In genomic region chr17:49698005-49698404, GRCh38 we compare ENCODE assay signal across 20 cellular contexts.
"Had no signal": no experiment of that assay in that cellular context is flagged by ENCODE, and none has a peak within 500 bp of the region (broad histone marks: within the 10 kb centered on the region; RNA-seq: fewer than 3 reads in every experiment).

No MANE protein-coding gene starts in this region.

- H3K9me3 Mint-ChIP-seq: activated naive CD4-positive, alpha-beta T cell treated with anti-CD3 and anti-CD28 coated beads, Interleukin-2, amount 50 U/mL, for 24 hours; dendritic cell treated with granulocyte-macrophage colony-stimulating factor and Interleukin-4, amounts not matched to agents 40 ng/mL and 50 ng/mL, for 4 days; stimulated activated memory B cell treated with anti-CD40 and anti-IgM and Interleukin-4, amounts not matched to agents 10 μg/mL and 1 μg/mL and 100 μg/mL, for 72 hours had no signal

- DNase-seq: activated CD4-positive, alpha-beta T cell treated with anti-CD3 and anti-CD28 coated beads for 1 hour; activated CD4-positive, alpha-beta T cell treated with anti-CD3 and anti-CD28 coated beads, Interleukin-2, amount 50 U/mL, for 1 hour; activated CD8-positive, alpha-beta T cell treated with anti-CD3 and anti-CD28 coated beads, Interleukin-2, amount 10 ng/mL, durations not matched to agents 7 days and 5 days; activated gamma-delta T cell treated with Interleukin-2 at 50 U/mL for 16 hours; anterior cingulate cortex; body of pancreas; effector CD4-positive, alpha-beta T cell; erythroblast; foreskin fibroblast; kidney glomerular epithelial cell; retina; stimulated activated CD4-positive, alpha-beta T cell treated with anti-CD3 and anti-CD28 coated beads, Interleukin-2, amount 100 ng/mL, for 24 hours; trophoblast cell; uterus had no signal

- H3K27ac Mint-ChIP-seq: activated CD8-positive, alpha-beta T cell treated with anti-CD3 and anti-CD28 coated beads, Interleukin-2, amount 10 ng/mL, durations not matched to agents 7 days and 5 days; activated naive CD4-positive, alpha-beta T cell treated with anti-CD3 and anti-CD28 coated beads, Interleukin-2, amount 50 U/mL, for 24 hours; dendritic cell treated with granulocyte-macrophage colony-stimulating factor and Interleukin-4, amounts not matched to agents 40 ng/mL and 50 ng/mL, for 4 days; stimulated activated memory B cell treated with anti-CD40 and anti-IgM and Interleukin-4, amounts not matched to agents 10 μg/mL and 1 μg/mL and 100 μg/mL, for 72 hours had no signal

- H3K36me3 ChIP-seq: uterus had no signal

- H3K27ac ChIP-seq: body of pancreas, cardiac muscle cell, hepatocyte, uterus had no signal

- H3K27me3 ChIP-seq: body of pancreas, cardiac muscle cell, hepatocyte, uterus had no signal

- H3K4me1 ChIP-seq: uterus had no signal

- H3K27me3 Mint-ChIP-seq: activated naive CD4-positive, alpha-beta T cell treated with anti-CD3 and anti-CD28 coated beads, Interleukin-2, amount 50 U/mL, for 24 hours; dendritic cell treated with granulocyte-macrophage colony-stimulating factor and Interleukin-4, amounts not matched to agents 40 ng/mL and 50 ng/mL, for 4 days; stimulated activated memory B cell treated with anti-CD40 and anti-IgM and Interleukin-4, amounts not matched to agents 10 μg/mL and 1 μg/mL and 100 μg/mL, for 72 hours had no signal

- ATAC-seq: activated CD8-positive, alpha-beta T cell treated with anti-CD3 and anti-CD28 coated beads, Interleukin-2, amount 10 ng/mL, durations not matched to agents 7 days and 5 days; body of pancreas; stimulated activated memory B cell treated with anti-CD40 and anti-IgM and Interleukin-4, amounts not matched to agents 10 μg/mL and 1 μg/mL and 100 μg/mL, for 72 hours had no signal

- H3K4me3 ChIP-seq: body of pancreas, cardiac muscle cell, hepatocyte, skin epidermis, uterus had no signal

- H3K9me3 ChIP-seq: body of pancreas, uterus had no signal

- H3K4me3 Mint-ChIP-seq: activated CD8-positive, alpha-beta T cell treated with anti-CD3 and anti-CD28 coated beads, Interleukin-2, amount 10 ng/mL, durations not matched to agents 7 days and 5 days; activated naive CD4-positive, alpha-beta T cell treated with anti-CD3 and anti-CD28 coated beads, Interleukin-2, amount 50 U/mL, for 24 hours; dendritic cell treated with granulocyte-macrophage colony-stimulating factor and Interleukin-4, amounts not matched to agents 40 ng/mL and 50 ng/mL, for 4 days; stimulated activated memory B cell treated with anti-CD40 and anti-IgM and Interleukin-4, amounts not matched to agents 10 μg/mL and 1 μg/mL and 100 μg/mL, for 72 hours had no signal
